In the genomic region with DNA sequence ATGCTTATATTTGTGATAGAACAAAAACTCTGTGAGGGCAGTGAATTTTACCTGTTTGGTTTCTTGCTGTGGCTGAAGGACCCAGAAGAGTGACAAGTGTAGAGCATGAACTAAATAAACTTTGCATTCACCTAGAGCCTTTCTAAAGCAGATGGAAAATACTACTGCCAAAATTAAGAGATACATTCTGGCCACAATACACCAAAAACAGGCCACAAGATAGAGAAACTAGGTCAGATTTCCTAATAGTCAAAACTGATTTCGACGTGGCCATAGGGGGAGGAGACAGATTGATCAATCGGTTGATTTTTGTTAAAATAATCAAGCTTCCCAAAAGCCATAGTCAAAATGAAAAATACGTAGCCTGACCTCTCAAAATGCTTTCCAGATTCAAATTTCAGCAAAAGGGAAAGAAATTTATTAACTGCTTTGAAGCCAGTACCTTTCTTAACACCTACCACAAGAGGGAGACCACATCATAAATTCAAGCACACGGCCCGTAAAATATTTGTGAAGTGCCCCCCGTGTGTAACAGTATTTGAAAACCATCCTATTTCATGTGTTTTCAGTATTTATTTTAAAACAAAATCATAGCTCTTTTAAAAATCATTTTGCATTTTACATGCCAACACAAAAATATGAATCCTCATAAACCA, we compare ENCODE assay signal across 8 cellular contexts.
DNase-seq lines count a peak whose midpoint lies in the region; ATAC-seq and TF ChIP-seq lines count a peak whose summit lies in the region.

No MANE protein-coding gene starts in this region.

- H3K27me3 Mint-ChIP-seq in natural killer cell treated with Interleukin-12 subunit alpha and Interleukin-12 subunit beta and Interleukin-15 and Interleukin-18, amount 100 ng/mL, for 72 hours, result peaks cover 33 to 52% of the 10 kb centered on the region in 2 donors

- no peaks in the 10 kb centered on the region for H3K36me3 ChIP-seq in left lung

- DNase-seq in DMS53 treated with DMSO at 0.1 percent for 48 hours (lab: John Stamatoyannopoulos, UW; ENCODE audit: unreplicated experiment) (peak; percentile 33), LNCaP clone FGC (ENCODE audit: low read depth) (no peak), amniotic epithelial cell (ENCODE audit: low read depth) (peak; percentile 27), left lung (no peak), NCI-H2227 (lab: John Stamatoyannopoulos, UW; ENCODE audit: unreplicated experiment) (no peak), NCI-H1105 treated with DMSO at 0.1 percent for 48 hours (lab: John Stamatoyannopoulos, UW) (no peak), HPDE6-E6E7 (ENCODE audit: extremely low spot score) (no peak)
- DNase-seq in natural killer cell treated with Interleukin-12 subunit alpha and Interleukin-12 subunit beta and Interleukin-15 and Interleukin-18, amount 100 ng/mL, for 72 hours (ENCODE audit: low spot score), result no peak

- no peaks in the 10 kb centered on the region for H3K36me3 Mint-ChIP-seq in natural killer cell treated with Interleukin-12 subunit alpha and Interleukin-12 subunit beta and Interleukin-15 and Interleukin-18, amount 100 ng/mL, for 72 hours

- no peaks in the 10 kb centered on the region for H3K4me1 Mint-ChIP-seq in natural killer cell treated with Interleukin-12 subunit alpha and Interleukin-12 subunit beta and Interleukin-15 and Interleukin-18, amount 100 ng/mL, for 72 hours (ENCODE audit: low read depth in 2 of 2)

- peak; percentile 54 for TF ChIP-seq CTCF in LNCaP clone FGC (IDR thresholded peaks at IDR 0.05; ENCODE audit: control insufficient read depth, extremely low read depth, insufficient read depth)
- TF ChIP-seq CTCF in left lung (IDR thresholded peaks at IDR 0.05), result peak in 1 of 2 donors; percentile 30

- no peak overlapping the region for H3K4me3 Mint-ChIP-seq in natural killer cell treated with Interleukin-12 subunit alpha and Interleukin-12 subunit beta and Interleukin-15 and Interleukin-18, amount 100 ng/mL, for 72 hours

- ATAC-seq in left lung, result peak; percentile 51
- ATAC-seq in natural killer cell treated with Interleukin-12 subunit alpha and Interleukin-12 subunit beta and Interleukin-15 and Interleukin-18, amount 100 ng/mL, for 72 hours, result no peak

- H3K27ac ChIP-seq in left lung, result peak overlapping the region; percentile 16 to 50

- no peak overlapping the region for H3K27ac Mint-ChIP-seq in natural killer cell treated with Interleukin-12 subunit alpha and Interleukin-12 subunit beta and Interleukin-15 and Interleukin-18, amount 100 ng/mL, for 72 hours

- H3K4me3 ChIP-seq in LNCaP clone FGC (ENCODE audit: low read depth, low read length) (no peak overlapping the region), left lung (no peak overlapping the region)

- intact Hi-C loops in left lung (cut with DNase I), result no loop called here

- peaks cover 0 to 11% of the 10 kb centered on the region in 2 donors for H3K4me1 ChIP-seq in left lung

- no peaks in the 10 kb centered on the region for H3K9me3 ChIP-seq in left lung

- no peaks in the 10 kb centered on the region for H3K9me3 Mint-ChIP-seq in natural killer cell treated with Interleukin-12 subunit alpha and Interleukin-12 subunit beta and Interleukin-15 and Interleukin-18, amount 100 ng/mL, for 72 hours

- H3K27me3 ChIP-seq in left lung, result no peaks in the 10 kb centered on the region

Comparison
In these comparisons a context has a peak if more than half of its experiments do, and no peak if none do; other contexts are left out.
1. DNase-seq: peak in DMS53 treated with DMSO at 0.1 percent for 48 hours (single experiment) and amniotic epithelial cell (single experiment); none in LNCaP clone FGC (single experiment), left lung (0 of 2), natural killer cell treated with Interleukin-12 subunit alpha and Interleukin-12 subunit beta and Interleukin-15 and Interleukin-18, amount 100 ng/mL, for 72 hours (single experiment), NCI-H2227 (single experiment), NCI-H1105 treated with DMSO at 0.1 percent for 48 hours (single experiment) and HPDE6-E6E7 (single experiment).